1 cellular context compared by ENCODE assay signal in the genomic region with DNA sequence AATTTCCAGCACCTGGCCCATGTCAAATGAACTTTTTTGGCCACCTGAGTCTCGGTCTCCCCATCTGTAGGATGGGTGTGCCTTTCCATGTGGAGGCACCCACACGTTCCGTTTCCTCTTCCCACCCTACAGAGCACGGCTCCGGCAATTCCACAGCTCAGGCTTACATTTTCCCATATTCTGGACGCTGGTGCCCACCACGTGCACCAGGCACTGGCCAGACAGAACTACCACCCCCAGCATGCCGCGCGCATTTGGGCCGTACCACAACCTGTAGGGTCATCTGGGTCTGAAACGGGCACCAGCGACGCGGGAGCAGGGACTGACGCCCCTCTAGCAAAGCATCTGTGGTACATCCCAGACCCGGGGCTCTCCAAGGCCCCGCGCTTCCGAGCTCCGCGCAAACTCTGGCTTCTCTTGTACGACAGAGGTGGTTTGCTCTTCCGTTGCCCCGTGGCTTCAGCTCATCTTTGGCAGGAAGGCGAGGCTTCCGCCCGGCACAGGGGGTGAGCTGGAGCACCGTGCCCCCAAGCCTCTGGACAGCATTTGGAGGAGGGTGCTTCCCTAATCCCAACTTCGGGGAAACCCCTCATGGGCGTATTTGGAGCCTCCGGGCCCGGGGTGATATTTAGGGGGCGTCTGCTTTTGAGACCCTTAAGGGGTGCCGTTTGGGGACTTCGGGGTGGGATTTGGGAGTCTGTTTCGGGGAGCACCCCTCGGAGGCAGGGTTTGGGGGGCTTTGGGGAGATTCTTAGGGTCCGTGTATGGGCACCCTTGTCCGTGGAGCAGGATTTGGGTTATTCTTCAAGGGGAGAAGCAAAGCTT.
TF ChIP-seq lines count a peak whose summit lies in the region.

No MANE protein-coding gene starts in this region.

TF ChIP-seq in endothelial cell of umbilical vein, 7 proteins besides CTCF, POLR2A, EP300 and RAD21:
- no peak for TF ChIP-seq JUN (IDR thresholded peaks at IDR 0.05; ENCODE audit: borderline replicate concordance, insufficient read depth, insufficient read length, low read depth)
- no peak for TF ChIP-seq FOS (IDR thresholded peaks at IDR 0.05; ENCODE audit: borderline replicate concordance, insufficient read depth, low read length)
- TF ChIP-seq, protein P1, sequence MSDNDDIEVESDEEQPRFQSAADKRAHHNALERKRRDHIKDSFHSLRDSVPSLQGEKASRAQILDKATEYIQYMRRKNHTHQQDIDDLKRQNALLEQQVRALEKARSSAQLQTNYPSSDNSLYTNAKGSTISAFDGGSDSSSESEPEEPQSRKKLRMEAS (IDR thresholded peaks at IDR 0.05; ENCODE audit: insufficient read depth, insufficient read length): peak; percentile 74
- TF ChIP-seq POLR2AphosphoS5 (IDR thresholded peaks at IDR 0.05; ENCODE audit: insufficient read depth, low read depth, low read length): peak; percentile 77
- no peak for TF ChIP-seq EZH2 (IDR thresholded peaks at IDR 0.05; ENCODE audit: borderline replicate concordance, low read depth, low read length, severe bottlenecking)
- peak; percentile 98 for TF ChIP-seq MYC (IDR thresholded peaks at IDR 0.05; ENCODE audit: low read depth, low read length)
